10 cellular contexts compared by ENCODE assay signal in genomic region chr12:109807954-109808353, GRCh38.
"Had no signal": no experiment of that assay in that cellular context is flagged by ENCODE, and none has a peak within 500 bp of the region (broad histone marks: within the 10 kb centered on the region; RNA-seq: fewer than 3 reads in every experiment).

No MANE protein-coding gene starts in this region.

- H3K27ac ChIP-seq: GM23248 had no signal

- FAIRE-seq: H54 had no signal

- ATAC-seq: GM23338, HCT116 had no signal

- H3K4me3 ChIP-seq: GM23248, GM23338, HAP-1 had no signal

- H3K4me1 ChIP-seq: HAP-1 had no signal

- H3K27ac Mint-ChIP-seq: GM23338, H9, HFFc6 had no signal

- H3K9me3 Mint-ChIP-seq: GM23338, H9, HFFc6 had no signal

- H3K4me1 Mint-ChIP-seq: GM23338 had no signal

- H3K36me3 ChIP-seq: HAP-1 had no signal

- H3K9me3 ChIP-seq: HAP-1 had no signal

- H2AFZ ChIP-seq: GM23248, GM23338 had no signal

- H3K4me2 ChIP-seq: GM23338 had no signal

- H3K9ac ChIP-seq: GM23248 had no signal

- DNase-seq: GM23248, GOT3, H7, H9, HCEC 1CT, HFFc6 had no signal

- H3K4me3 Mint-ChIP-seq: GM23338, H9, HFFc6 had no signal
